19 cellular contexts compared by ENCODE assay signal in genomic region chr1:16087733-16088132, GRCh38. TPM values are rescaled to one million over a fixed set of nuclear protein-coding genes. Genes with fewer than 3 reads are reported as not detected.
"Had no signal": no experiment of that assay in that cellular context is flagged by ENCODE, and none has a peak within 500 bp of the region (broad histone marks: within the 10 kb centered on the region; RNA-seq: fewer than 3 reads in every experiment).

No MANE protein-coding gene starts in this region.

- H3K9me3 ChIP-seq: ascending aorta, esophagus muscularis mucosa, ovary, thyroid gland, uterus had no signal

- H3K4me1 ChIP-seq: ascending aorta, uterus had no signal

- H3K4me3 ChIP-seq: ascending aorta, esophagus muscularis mucosa, ovary, thyroid gland, uterus had no signal

- H3K27ac Mint-ChIP-seq: activated CD4-positive, alpha-beta T cell treated with anti-CD3 and anti-CD28 coated beads, Interleukin-2, amount 10 ng/mL, durations not matched to agents 7 days and 5 days; activated naive CD8-positive, alpha-beta T cell treated with anti-CD3 and anti-CD28 coated beads, Interleukin-2, amount 50 U/mL, for 24 hours; activated T-helper 1 cell treated with anti-CD3 and anti-CD28 coated beads, Interleukin-12 subunit alpha, Interleukin-12 subunit beta, Interleukin-2, Interleukin-4 antibody, amounts not matched to agents 30 ng/mL and 10 ng/mL and 1 ng/mL, durations not matched to agents 14 hours and 24 hours and 36 hours; nephron progenitor cell; T-helper 2 cell treated with Interferon-gamma antibody and Interleukin-4, amounts not matched to agents 5 μg/mL and 100 μg/mL, for 36 hours had no signal

- H3K27ac ChIP-seq: ascending aorta, esophagus muscularis mucosa, ovary, thyroid gland, uterus had no signal

- FAIRE-seq: colon had no signal

- H3K4me3 Mint-ChIP-seq: activated CD4-positive, alpha-beta T cell treated with anti-CD3 and anti-CD28 coated beads, Interleukin-2, amount 10 ng/mL, durations not matched to agents 7 days and 5 days; activated naive CD8-positive, alpha-beta T cell treated with anti-CD3 and anti-CD28 coated beads, Interleukin-2, amount 50 U/mL, for 24 hours; activated T-helper 1 cell treated with anti-CD3 and anti-CD28 coated beads, Interleukin-12 subunit alpha, Interleukin-12 subunit beta, Interleukin-2, Interleukin-4 antibody, amounts not matched to agents 30 ng/mL and 10 ng/mL and 1 ng/mL, durations not matched to agents 14 hours and 24 hours and 36 hours; nephron progenitor cell; stimulated activated naive B cell treated with anti-CD40 and anti-IgM and Interleukin-4, amounts not matched to agents 10 μg/mL and 1 μg/mL and 100 μg/mL, for 72 hours; T-helper 2 cell treated with Interferon-gamma antibody and Interleukin-4, amounts not matched to agents 5 μg/mL and 100 μg/mL, for 36 hours had no signal

- H3K27me3 ChIP-seq: ascending aorta, esophagus muscularis mucosa, ovary, thyroid gland, uterus had no signal

- H3K27me3 Mint-ChIP-seq: activated CD4-positive, alpha-beta T cell treated with anti-CD3 and anti-CD28 coated beads, Interleukin-2, amount 10 ng/mL, durations not matched to agents 7 days and 5 days had no signal

- H3K36me3 Mint-ChIP-seq: stimulated activated naive B cell treated with anti-CD40 and anti-IgM and Interleukin-4, amounts not matched to agents 10 μg/mL and 1 μg/mL and 100 μg/mL, for 72 hours had no signal

- DNase-seq: activated CD4-positive, alpha-beta T cell treated with anti-CD3 and anti-CD28 coated beads, Interleukin-2, amount 10 ng/mL, durations not matched to agents 7 days and 5 days; activated CD4-positive, CD25-positive, alpha-beta regulatory T cell; activated naive CD4-positive, alpha-beta T cell; activated naive CD8-positive, alpha-beta T cell treated with anti-CD3 and anti-CD28 coated beads, Interleukin-2, amount 50 U/mL, for 24 hours; hippocampal formation; nephron progenitor cell; ovary; stimulated activated CD4-positive, alpha-beta T cell treated with anti-CD3 and anti-CD28 coated beads, Interleukin-2, amount 100 ng/mL, for 48 hours; stimulated activated naive B cell treated with anti-CD40 and anti-IgM and Interleukin-4, amounts not matched to agents 10 μg/mL and 1 μg/mL and 100 μg/mL, for 72 hours; thyroid gland; uterus had no signal

- H3K36me3 ChIP-seq: ascending aorta, esophagus muscularis mucosa, ovary, thyroid gland, uterus had no signal

- H3K4me1 Mint-ChIP-seq: activated CD4-positive, alpha-beta T cell treated with anti-CD3 and anti-CD28 coated beads, Interleukin-2, amount 10 ng/mL, durations not matched to agents 7 days and 5 days; activated naive CD8-positive, alpha-beta T cell treated with anti-CD3 and anti-CD28 coated beads, Interleukin-2, amount 50 U/mL, for 24 hours had no signal

- ATAC-seq: activated naive CD8-positive, alpha-beta T cell treated with anti-CD3 and anti-CD28 coated beads, Interleukin-2, amount 50 U/mL, for 24 hours; stimulated activated naive B cell treated with anti-CD40 and anti-IgM and Interleukin-4, amounts not matched to agents 10 μg/mL and 1 μg/mL and 100 μg/mL, for 72 hours had no signal

- H3K9me3 Mint-ChIP-seq: activated CD4-positive, alpha-beta T cell treated with anti-CD3 and anti-CD28 coated beads, Interleukin-2, amount 10 ng/mL, durations not matched to agents 7 days and 5 days; activated naive CD8-positive, alpha-beta T cell treated with anti-CD3 and anti-CD28 coated beads, Interleukin-2, amount 50 U/mL, for 24 hours; activated T-helper 1 cell treated with anti-CD3 and anti-CD28 coated beads, Interleukin-12 subunit alpha, Interleukin-12 subunit beta, Interleukin-2, Interleukin-4 antibody, amounts not matched to agents 30 ng/mL and 10 ng/mL and 1 ng/mL, durations not matched to agents 14 hours and 24 hours and 36 hours; nephron progenitor cell; stimulated activated naive B cell treated with anti-CD40 and anti-IgM and Interleukin-4, amounts not matched to agents 10 μg/mL and 1 μg/mL and 100 μg/mL, for 72 hours; T-helper 2 cell treated with Interferon-gamma antibody and Interleukin-4, amounts not matched to agents 5 μg/mL and 100 μg/mL, for 36 hours had no signal

RNA-seq across cellular contexts. Expression of gene FAM131C, which starts 14.3 kb away (rescaled TPM):
- total RNA-seq: liver had no signal

RNA-seq across cellular contexts. Expression of gene CLCNKB, which starts 44.2 kb away (rescaled TPM):
- total RNA-seq: activated CD4-positive, alpha-beta T cell treated with anti-CD3 and anti-CD28 coated beads, Interleukin-2, amount 10 ng/mL, durations not matched to agents 7 days and 5 days; activated CD8-positive, alpha-beta memory T cell treated with anti-CD3 and anti-CD28 coated beads for 36 hours; activated T-helper 1 cell treated with anti-CD3 and anti-CD28 coated beads, Interleukin-12 subunit alpha, Interleukin-12 subunit beta, Interleukin-2, Interleukin-4 antibody, amounts not matched to agents 30 ng/mL and 10 ng/mL and 1 ng/mL, durations not matched to agents 14 hours and 24 hours and 36 hours; ascending aorta; glomerular endothelial cell; liver had no signal
- polyA plus RNA-seq: liver had no signal
